ENCODE assay signal across 8 cellular contexts in genomic region chr14:64503434-64504309, GRCh38. TPM values are rescaled to one million over a fixed set of nuclear protein-coding genes. Genes with fewer than 3 reads are reported as not detected.
DNase-seq lines count a peak whose midpoint lies in the region; ATAC-seq and TF ChIP-seq lines count a peak whose summit lies in the region.

TSS of gene ZBTB25 (minus strand) at chr14:64503838. CDS start at chr14:64490533, 13,305 bp downstream.

- H3K27ac ChIP-seq in Panc1 (ENCODE audit: low read length) (peak within 1 kb of the TSS; percentile 94), esophagus muscularis mucosa (replicated peaks in 1 of 4) (peak within 1 kb of the TSS; percentile 91 to 100 (median 97))

- H3K36me3 ChIP-seq in Panc1 (ENCODE audit: control insufficient read depth, insufficient read depth, low read length) (peaks cover 9% of the 10 kb centered on the region; the same call in 1 of the 2 replicates), esophagus muscularis mucosa (peaks cover 0 to 6% (median 0%) of the 10 kb centered on the region in 4 donors)

- H3K27me3 Mint-ChIP-seq in activated T-cell treated with anti-CD3 and anti-CD28 coated beads, Interleukin-2, amount 50 U/mL, for 4 hours (ENCODE audit: low read depth) = no peaks in the 10 kb centered on the region

- H3K27me3 ChIP-seq in Panc1 (ENCODE audit: control insufficient read depth, insufficient read depth, low read length) (no peaks in the 10 kb centered on the region), esophagus muscularis mucosa (no peaks in the 10 kb centered on the region)

- in situ Hi-C loops in Panc1 (cut with HindIII; ENCODE audit: low pct_unique_long_range_greater_than_20kb, low sequenced_read_pairs) = no loop called here

- intact Hi-C loops in Panc1 (cut with micrococcal nuclease; ENCODE audit: unreplicated experiment) (no loop called here), esophagus muscularis mucosa (cut with DNase I) (loop anchor here (10.0 kb wide), 1 partner anchor 169 kb away; no protein-coding TSS in a partner anchor)

- POLR2A ChIA-PET in Panc1 (lab: Charles Lee) = interaction anchor here (0.6 to 0.7 kb wide), 3 partner anchors 15 to 193 kb away, joined by 5 to 14 read pairs (median 9); no protein-coding TSS in a partner anchor

- peaks cover 34% of the 10 kb centered on the region for H3K4me1 ChIP-seq in Panc1 (ENCODE audit: control insufficient read depth, insufficient read depth, low read length)
- peaks cover 40 to 66% (median 62%) of the 10 kb centered on the region in 4 donors for H3K4me1 ChIP-seq in esophagus muscularis mucosa

- no TSS peak for BruUV-seq in Panc1 (replicated peaks; lab: Mats Ljungman, UMichigan)

- peak within 1 kb of the TSS; percentile 89 for H3K4me3 ChIP-seq in Jurkat, Clone E6-1 (ENCODE audit: low read length)
- peak within 1 kb of the TSS; percentile 83 to 94 for H3K4me3 ChIP-seq in Panc1 (ENCODE audit: low read depth in 2 of 2, low read length in 2 of 2)
- peak within 1 kb of the TSS; percentile 84 to 98 (median 86) for H3K4me3 ChIP-seq in esophagus muscularis mucosa

- 0% methylated on average over 30 of the region's 87 CpGs for WGBS in esophagus muscularis mucosa

- DNase-seq in DMS53 (lab: John Stamatoyannopoulos, UW) = peak; percentile 96
- DNase-seq in Jurkat, Clone E6-1 (ENCODE audit: low read depth, low spot score) = peak; percentile 94
- no peak for DNase-seq in Panc1 (ENCODE audit: low read depth, low spot score)
- DNase-seq in activated T-cell treated with anti-CD3 and anti-CD28 coated beads, Interleukin-2, amount 50 U/mL, for 4 hours = peak; percentile 93
- peak; percentile 96 for DNase-seq in esophagus muscularis mucosa (ENCODE audit: extremely low spot score)
- DNase-seq in myocyte (ENCODE audit: low read depth) = peak; percentile 94
- DNase-seq in stimulated activated CD8-positive, alpha-beta memory T cell treated with anti-CD3 and anti-CD28 coated beads, Interleukin-7, amount 100 ng/mL, for 4 hours (ENCODE audit: low read depth in 2 of 2) = peak; percentile 96

- CTCF ChIA-PET in Panc1 (lab: Charles Lee) = no interaction called here

- H3K9me3 ChIP-seq in Panc1 (ENCODE audit: control insufficient read depth, insufficient read depth, low read depth, low read length) (no peaks in the 10 kb centered on the region), esophagus muscularis mucosa (no peaks in the 10 kb centered on the region)

- no peak for TF ChIP-seq EP300 in esophagus muscularis mucosa (IDR thresholded peaks at IDR 0.05)

- H3K4me3 Mint-ChIP-seq in activated T-cell treated with anti-CD3 and anti-CD28 coated beads, Interleukin-2, amount 50 U/mL, for 4 hours = peak within 1 kb of the TSS; percentile 99

- H3K4me1 Mint-ChIP-seq in activated T-cell treated with anti-CD3 and anti-CD28 coated beads, Interleukin-2, amount 50 U/mL, for 4 hours (ENCODE audit: low read depth) = peaks cover 69% of the 10 kb centered on the region

- no peaks in the 10 kb centered on the region for H3K9me3 Mint-ChIP-seq in activated T-cell treated with anti-CD3 and anti-CD28 coated beads, Interleukin-2, amount 50 U/mL, for 4 hours

- TF ChIP-seq POLR2A in esophagus muscularis mucosa (IDR thresholded peaks at IDR 0.05; ENCODE audit: low read depth) = peak; percentile 85

- ATAC-seq in GM21717 (IDR thresholded peaks at IDR 0.05; ENCODE audit: unreplicated experiment) (peak; percentile 54), Panc1 (peak; percentile 83)
- peak; percentile 64 to 69 for ATAC-seq in activated T-cell treated with anti-CD3 and anti-CD28 coated beads, Interleukin-2, amount 50 U/mL, for 4 hours

- TF ChIP-seq CTCF in Panc1 (IDR thresholded peaks at IDR 0.05) (no peak), esophagus muscularis mucosa (IDR thresholded peaks at IDR 0.05) (no peak)

- peaks cover 5% of the 10 kb centered on the region for H3K36me3 Mint-ChIP-seq in activated T-cell treated with anti-CD3 and anti-CD28 coated beads, Interleukin-2, amount 50 U/mL, for 4 hours (ENCODE audit: insufficient read depth)

RNA-seq across cellular contexts. Expression of gene ZBTB25, which starts in this region (rescaled TPM):
- 16.4 TPM for polyA plus RNA-seq in Jurkat, Clone E6-1 (2012; ENCODE audit: insufficient read depth, insufficient read length)
- total RNA-seq in Panc1 (2021; ENCODE audit: unreplicated experiment) = 9.0 TPM
- 5.2 TPM for polyA plus RNA-seq in Panc1 (2012; ENCODE audit: insufficient read length)
- 10 to 100 TPM; 12.8 to 13.5 (median 13.1) TPM for total RNA-seq in activated T-cell treated with anti-CD3 and anti-CD28 coated beads, Interleukin-2, amount 50 U/mL, for 4 hours
- total RNA-seq in esophagus muscularis mucosa = 10 to 100 TPM in 2 of 4 donors, 1 to 10 TPM in 2; 7.3 to 13.3 (median 10.4) TPM
- 4.5 and 5.5 TPM in 2 replicates for total RNA-seq in myocyte
- polyA plus RNA-seq in myocyte (2012) = 7.1 TPM
